25 cellular contexts compared by ENCODE assay signal in genomic region chr7:159050703-159051102, GRCh38.
DNase-seq lines count a peak whose midpoint lies in the region; ATAC-seq and TF ChIP-seq lines count a peak whose summit lies in the region.
"Had no signal": no experiment of that assay in that cellular context is flagged by ENCODE, and none has a peak within 500 bp of the region (broad histone marks: within the 10 kb centered on the region; RNA-seq: fewer than 3 reads in every experiment).

No MANE protein-coding gene starts in this region.

- no peak for TF ChIP-seq CTCF in Loucy (conservative IDR thresholded peaks at IDR 0.05; ENCODE audit: low read length)

- H3K4me1 Mint-ChIP-seq in activated CD4-positive, alpha-beta T cell treated with anti-CD3 and anti-CD28 coated beads, Interleukin-2, amount 10 ng/mL, durations not matched to agents 24 days and 14 days, result peaks cover 22% of the 10 kb centered on the region
- H3K4me1 Mint-ChIP-seq in activated T-helper 2 cell treated with anti-CD3 and anti-CD28 coated beads, Interferon-gamma antibody, Interleukin-2, Interleukin-4, amounts not matched to agents 10 μg/mL and 5 μg/mL and 100 μg/mL, durations not matched to agents 14 hours and 24 hours and 36 hours (ENCODE audit: low read depth), result peaks cover 41% of the 10 kb centered on the region

- H3K4me1 ChIP-seq in BLaER1 (peaks cover 35% of the 10 kb centered on the region), Loucy (ENCODE audit: insufficient read depth, low read length, poor library complexity, severe bottlenecking) (no peaks in the 10 kb centered on the region)
- H3K4me1 ChIP-seq: BE2C, SJSA1 had no signal

- ATAC-seq in left lobe of liver, result no peak

- intact Hi-C loops in activated CD4-positive, alpha-beta T cell treated with anti-CD3 and anti-CD28 coated beads, Interleukin-2, amount 10 ng/mL, durations not matched to agents 24 days and 14 days (cut with micrococcal nuclease), result loop anchor here (1.0 kb wide), 1 partner anchor 33 kb away; no protein-coding TSS in a partner anchor
- intact Hi-C loops in activated T-helper 2 cell treated with anti-CD3 and anti-CD28 coated beads, Interferon-gamma antibody, Interleukin-2, Interleukin-4, amounts not matched to agents 10 μg/mL and 5 μg/mL and 100 μg/mL, durations not matched to agents 14 hours and 24 hours and 36 hours (cut with micrococcal nuclease), result loop anchor here (1.0 to 5.0 kb wide), 3 partner anchors 33 to 146 kb away; partner anchors contain the start of gene VIPR2

- peak overlapping the region; percentile 21 for H3K27ac ChIP-seq in BLaER1
- H3K27ac ChIP-seq: 22Rv1, SJSA1 had no signal

- H2AFZ ChIP-seq in Loucy (ENCODE audit: low read length), result no peak overlapping the region

- H3F3A ChIP-seq in Loucy (ENCODE audit: low read depth), result no peaks in the 10 kb centered on the region

- no peaks in the 10 kb centered on the region for H3K36me3 ChIP-seq in BLaER1
- no peaks in the 10 kb centered on the region for H3K36me3 ChIP-seq in Loucy (ENCODE audit: insufficient read depth, low read length)
- H3K36me3 ChIP-seq: BE2C, SJSA1 had no signal

- peak overlapping the region; percentile 63 for H3K27ac Mint-ChIP-seq in activated CD4-positive, alpha-beta T cell treated with anti-CD3 and anti-CD28 coated beads, Interleukin-2, amount 10 ng/mL, durations not matched to agents 24 days and 14 days
- peak overlapping the region; percentile 88 for H3K27ac Mint-ChIP-seq in activated T-helper 2 cell treated with anti-CD3 and anti-CD28 coated beads, Interferon-gamma antibody, Interleukin-2, Interleukin-4, amounts not matched to agents 10 μg/mL and 5 μg/mL and 100 μg/mL, durations not matched to agents 14 hours and 24 hours and 36 hours
- H3K27ac Mint-ChIP-seq: CD4-positive, CD25-positive, alpha-beta regulatory T cell had no signal

- no peaks in the 10 kb centered on the region for H4K20me1 ChIP-seq in BLaER1
- H4K20me1 ChIP-seq in Loucy (ENCODE audit: insufficient read depth, low read length, poor library complexity, severe bottlenecking), result no peaks in the 10 kb centered on the region

- H3K9me2 ChIP-seq in Loucy (replicated peaks; ENCODE audit: low read depth, low read length), result no peaks in the 10 kb centered on the region

- H3K4me2 ChIP-seq in BLaER1 (peak overlapping the region; percentile 65), Loucy (ENCODE audit: low read depth, low read length, poor library complexity, severe bottlenecking) (peak overlapping the region; percentile 4)

- no peaks in the 10 kb centered on the region for H3K79me2 ChIP-seq in Loucy (ENCODE audit: insufficient read depth, low read length)

- H3K9ac ChIP-seq in BLaER1, result no peak overlapping the region
- H3K9ac ChIP-seq in Loucy (ENCODE audit: low read depth, low read length, poor library complexity, severe bottlenecking), result no peak overlapping the region

- H3K4me3 Mint-ChIP-seq in activated CD4-positive, alpha-beta T cell treated with anti-CD3 and anti-CD28 coated beads, Interleukin-2, amount 10 ng/mL, durations not matched to agents 24 days and 14 days, result peak overlapping the region; percentile 38
- H3K4me3 Mint-ChIP-seq in activated T-helper 2 cell treated with anti-CD3 and anti-CD28 coated beads, Interferon-gamma antibody, Interleukin-2, Interleukin-4, amounts not matched to agents 10 μg/mL and 5 μg/mL and 100 μg/mL, durations not matched to agents 14 hours and 24 hours and 36 hours (ENCODE audit: low read depth), result peak overlapping the region; percentile 67
- H3K4me3 Mint-ChIP-seq: CD4-positive, CD25-positive, alpha-beta regulatory T cell had no signal

- H3K27me3 Mint-ChIP-seq in activated CD4-positive, alpha-beta T cell treated with anti-CD3 and anti-CD28 coated beads, Interleukin-2, amount 10 ng/mL, durations not matched to agents 24 days and 14 days, result peaks cover 3% of the 10 kb centered on the region
- no peaks in the 10 kb centered on the region for H3K27me3 Mint-ChIP-seq in activated T-helper 2 cell treated with anti-CD3 and anti-CD28 coated beads, Interferon-gamma antibody, Interleukin-2, Interleukin-4, amounts not matched to agents 10 μg/mL and 5 μg/mL and 100 μg/mL, durations not matched to agents 14 hours and 24 hours and 36 hours (ENCODE audit: low read depth)

- peaks cover 5% of the 10 kb centered on the region; the same call in 1 of the 2 replicates for H3K9me3 ChIP-seq in BLaER1
- H3K9me3 ChIP-seq in Loucy (ENCODE audit: insufficient read depth, low read depth, low read length), result peaks cover 15% of the 10 kb centered on the region; the same call in 1 of the 2 replicates
- H3K9me3 ChIP-seq: BE2C, SJSA1 had no signal

- peak; percentile 72 for DNase-seq in activated CD4-positive, alpha-beta T cell treated with anti-CD3 and anti-CD28 coated beads, Interleukin-2, amount 10 ng/mL, durations not matched to agents 24 days and 14 days
- no peak for DNase-seq in activated CD4-positive, alpha-beta T cell treated with anti-CD3 and anti-CD28 coated beads, Interleukin-2, amount 50 U/mL, for 48 hours
- no peak for DNase-seq in activated T-helper 2 cell treated with anti-CD3 and anti-CD28 coated beads, Interferon-gamma antibody, Interleukin-2, Interleukin-4, amounts not matched to agents 10 μg/mL and 5 μg/mL and 100 μg/mL, durations not matched to agents 14 hours and 24 hours and 36 hours (ENCODE audit: low spot score)
- DNase-seq in left lobe of liver (ENCODE audit: low spot score) (no peak), NCI-H2029 (lab: John Stamatoyannopoulos, UW) (no peak), AG20443 (ENCODE audit: low spot score) (no peak)
- DNase-seq: BE2C; HCEC 1CT; IMR-90; Karpas-422; MV-4-11; NCI-H1105 treated with DMSO at 0.1 percent for 48 hours; NCI-H146; NCI-H1930; NCI-H446; NCI-H524 treated with DMSO at 0.1 percent for 48 hours; NCI-H774; NK-92 treated with Interleukin-12 subunit alpha and Interleukin-12 subunit beta, amount 100 ng/mL, for 24 hours; Right ventricle myocardium superior; RPMI8226 had no signal

- H3K36me3 Mint-ChIP-seq in activated CD4-positive, alpha-beta T cell treated with anti-CD3 and anti-CD28 coated beads, Interleukin-2, amount 10 ng/mL, durations not matched to agents 24 days and 14 days (ENCODE audit: low read depth), result peaks cover 4% of the 10 kb centered on the region
- peaks cover 16% of the 10 kb centered on the region for H3K36me3 Mint-ChIP-seq in activated T-helper 2 cell treated with anti-CD3 and anti-CD28 coated beads, Interferon-gamma antibody, Interleukin-2, Interleukin-4, amounts not matched to agents 10 μg/mL and 5 μg/mL and 100 μg/mL, durations not matched to agents 14 hours and 24 hours and 36 hours (ENCODE audit: low read depth)
- H3K36me3 Mint-ChIP-seq: CD4-positive, CD25-positive, alpha-beta regulatory T cell had no signal

- no peaks in the 10 kb centered on the region for H3K9me3 Mint-ChIP-seq in activated CD4-positive, alpha-beta T cell treated with anti-CD3 and anti-CD28 coated beads, Interleukin-2, amount 10 ng/mL, durations not matched to agents 24 days and 14 days
- no peaks in the 10 kb centered on the region for H3K9me3 Mint-ChIP-seq in activated T-helper 2 cell treated with anti-CD3 and anti-CD28 coated beads, Interferon-gamma antibody, Interleukin-2, Interleukin-4, amounts not matched to agents 10 μg/mL and 5 μg/mL and 100 μg/mL, durations not matched to agents 14 hours and 24 hours and 36 hours

- H3K4me3 ChIP-seq in BLaER1 (no peak overlapping the region), Loucy (ENCODE audit: low read length, poor library complexity, severe bottlenecking) (no peak overlapping the region)
- H3K4me3 ChIP-seq: SJSA1 had no signal

- H3K27me3 ChIP-seq in BLaER1, result peaks cover 16% of the 10 kb centered on the region
- H3K27me3 ChIP-seq in Loucy (ENCODE audit: insufficient read depth, low read length, poor library complexity, severe bottlenecking), result no peaks in the 10 kb centered on the region
- H3K27me3 ChIP-seq: BE2C, SJSA1 had no signal
